Comparison of ENCODE assay signal across 8 cellular contexts in genomic region chr19:49850221-49850486, GRCh38. TPM values are rescaled to one million over a fixed set of nuclear protein-coding genes. Genes with fewer than 3 reads are reported as not detected.
DNase-seq lines count a peak whose midpoint lies in the region; ATAC-seq, FAIRE-seq and TF ChIP-seq lines count a peak whose summit lies in the region.

No MANE protein-coding gene starts in this region.

- no peaks in the 10 kb centered on the region for H3K9me3 ChIP-seq in stomach smooth muscle (ENCODE audit: control insufficient read depth in 2 of 2, low read length in 2 of 2)

- H3K4me3 ChIP-seq in stomach smooth muscle (ENCODE audit: low read length in 2 of 2) = peak overlapping the region; percentile 65 to 90

- peak overlapping the region; percentile 99 for H3K27ac ChIP-seq in stomach smooth muscle (ENCODE audit: low read length)

- peak overlapping the region; percentile 93 to 97 for H3K27ac Mint-ChIP-seq in activated naive CD4-positive, alpha-beta T cell treated with anti-CD3 and anti-CD28 coated beads, Interleukin-2, amount 50 U/mL, for 72 hours
- H3K27ac Mint-ChIP-seq in immature natural killer cell = peak overlapping the region; percentile 88 to 98 (median 96)

- ATAC-seq in HG03108 (IDR thresholded peaks at IDR 0.05; ENCODE audit: unreplicated experiment) (peak; percentile 1), HG02623 (IDR thresholded peaks at IDR 0.05; ENCODE audit: unreplicated experiment) (no peak)
- ATAC-seq in activated naive CD4-positive, alpha-beta T cell treated with anti-CD3 and anti-CD28 coated beads, Interleukin-2, amount 50 U/mL, for 72 hours = no peak

- peak overlapping the region; percentile 57 to 66 for H3K9ac ChIP-seq in stomach smooth muscle (ENCODE audit: low read length in 2 of 2)

- H3K27me3 Mint-ChIP-seq in immature natural killer cell (ENCODE audit: low read depth in 3 of 3) = peaks cover 6 to 12% (median 8%) of the 10 kb centered on the region in 3 donors

- FAIRE-seq in GM12891 (lab: Jason Lieb, UNC) = no peak
- no peak for FAIRE-seq in HTR-8/SVneo (lab: Jason Lieb, UNC)

- H3K36me3 Mint-ChIP-seq in activated naive CD4-positive, alpha-beta T cell treated with anti-CD3 and anti-CD28 coated beads, Interleukin-2, amount 50 U/mL, for 72 hours = peaks cover 16% of the 10 kb centered on the region in 2 donors
- no peaks in the 10 kb centered on the region for H3K36me3 Mint-ChIP-seq in immature natural killer cell

- no peak for DNase-seq in activated naive CD4-positive, alpha-beta T cell treated with anti-CD3 and anti-CD28 coated beads, Interleukin-2, amount 50 U/mL, for 72 hours (ENCODE audit: low spot score in 2 of 2)
- DNase-seq in immature natural killer cell (no peak), OCI-M2 (lab: John Stamatoyannopoulos, UW; ENCODE audit: unreplicated experiment) (no peak), GM12891 (ENCODE audit: insufficient read length, low spot score) (no peak), HTR-8/SVneo (ENCODE audit: insufficient read length, low spot score) (no peak)

- peaks cover 0 to 2% of the 10 kb centered on the region in 2 donors for H3K36me3 ChIP-seq in stomach smooth muscle (ENCODE audit: control insufficient read depth in 2 of 2, insufficient read depth in 2 of 2, low read length in 2 of 2)

- H3K4me1 ChIP-seq in stomach smooth muscle (ENCODE audit: control insufficient read depth, insufficient read depth, low read length) = peaks cover 32% of the 10 kb centered on the region

- no peaks in the 10 kb centered on the region for H3K27me3 ChIP-seq in stomach smooth muscle (ENCODE audit: control insufficient read depth in 1 of 2, insufficient read depth in 2 of 2, low read length in 2 of 2)

- peaks cover 6 to 12% of the 10 kb centered on the region in 2 donors for H3K9me3 Mint-ChIP-seq in activated naive CD4-positive, alpha-beta T cell treated with anti-CD3 and anti-CD28 coated beads, Interleukin-2, amount 50 U/mL, for 72 hours
- no peaks in the 10 kb centered on the region for H3K9me3 Mint-ChIP-seq in immature natural killer cell

- H3K4me1 Mint-ChIP-seq in immature natural killer cell = peaks cover 40% of the 10 kb centered on the region in 2 donors

- peak overlapping the region; percentile 90 to 96 (median 92) for H3K4me3 Mint-ChIP-seq in immature natural killer cell

- TF ChIP-seq POLR2A in GM12891 (IDR thresholded peaks at IDR 0.05; ENCODE audit: low read depth, low read length) = no peak

TF ChIP-seq in GM12891, 5 proteins besides CTCF, POLR2A, EP300 and RAD21:
- TF ChIP-seq POLR2AphosphoS5 (IDR thresholded peaks at IDR 0.05; ENCODE audit: low read depth, low read length) (no peak), SPI1 (IDR thresholded peaks at IDR 0.05; ENCODE audit: low read depth, low read length) (no peak), PAX5 (IDR thresholded peaks at IDR 0.05; ENCODE audit: insufficient read depth, low read length, severe bottlenecking) (no peak), TAF1 (IDR thresholded peaks at IDR 0.05; ENCODE audit: low read depth, low read length) (no peak), POU2F2 (IDR thresholded peaks at IDR 0.05; ENCODE audit: low read depth, low read length) (no peak; the same call in 1 of the 2 replicates)
TF ChIP-seq in GM12891: peak in this region for 0.

RNA-seq across cellular contexts. Expression of gene PTOV1, which starts 0.8 kb away (rescaled TPM):
- 100 to 1,000 TPM; 110 TPM for total RNA-seq in activated naive CD4-positive, alpha-beta T cell treated with anti-CD3 and anti-CD28 coated beads, Interleukin-2, amount 50 U/mL, for 72 hours
- 10 to 100 TPM; 32.0 to 59.7 (median 41.4) TPM for polyA plus RNA-seq in immature natural killer cell
- polyA plus RNA-seq in GM12891 (2012; ENCODE audit: low read depth, missing spikeins) = 50.1 TPM

RNA-seq across cellular contexts. Expression of gene PNKP, which starts 17.2 kb away (rescaled TPM):
- 100 to 1,000 TPM in 1 of 2 donors, 10 to 100 TPM in 1; 90.6 to 119 TPM for total RNA-seq in activated naive CD4-positive, alpha-beta T cell treated with anti-CD3 and anti-CD28 coated beads, Interleukin-2, amount 50 U/mL, for 72 hours
- 10 to 100 TPM; 36.4 to 55.1 (median 41.4) TPM for polyA plus RNA-seq in immature natural killer cell
- 35.2 TPM for polyA plus RNA-seq in GM12891 (2012; ENCODE audit: low read depth, missing spikeins)

RNA-seq across cellular contexts. Expression of gene AKT1S1, which starts 27.0 kb away (rescaled TPM):
- 10 to 100 TPM; 16.9 to 34.4 TPM for total RNA-seq in activated naive CD4-positive, alpha-beta T cell treated with anti-CD3 and anti-CD28 coated beads, Interleukin-2, amount 50 U/mL, for 72 hours
- 1 to 10 TPM; 2.5 to 4.7 (median 3.3) TPM for polyA plus RNA-seq in immature natural killer cell
- polyA plus RNA-seq in GM12891 (2012; ENCODE audit: low read depth, missing spikeins) = 14.6 TPM

RNA-seq across cellular contexts. Expression of gene TBC1D17, which starts 27.3 kb away (rescaled TPM):
- total RNA-seq in activated naive CD4-positive, alpha-beta T cell treated with anti-CD3 and anti-CD28 coated beads, Interleukin-2, amount 50 U/mL, for 72 hours = 10 to 100 TPM; 28.8 to 53.0 TPM
- 10 to 100 TPM in 1 of 3 donors, 1 to 10 TPM in 2; 7.1 to 18.4 (median 7.3) TPM for polyA plus RNA-seq in immature natural killer cell
- 29.6 TPM for polyA plus RNA-seq in GM12891 (2012; ENCODE audit: low read depth, missing spikeins)

RNA-seq across cellular contexts. Expression of gene MED25, which starts 32.1 kb away (rescaled TPM):
- total RNA-seq in activated naive CD4-positive, alpha-beta T cell treated with anti-CD3 and anti-CD28 coated beads, Interleukin-2, amount 50 U/mL, for 72 hours = 10 to 100 TPM; 58.4 to 68.2 TPM
- 10 to 100 TPM in 2 of 3 donors, 1 to 10 TPM in 1; 5.0 to 30.4 (median 13.9) TPM for polyA plus RNA-seq in immature natural killer cell
- 34.5 TPM for polyA plus RNA-seq in GM12891 (2012; ENCODE audit: low read depth, missing spikeins)
